Comparison of ENCODE assay signal across 1 cellular context in genomic region chr16:66899945-66900688, GRCh38.
TF ChIP-seq lines count a peak whose summit lies in the region.

No MANE protein-coding gene starts in this region.

TF ChIP-seq in K562, 482 proteins besides CTCF, POLR2A, EP300 and RAD21 (continued from another document and continues in another):
- no peak for TF ChIP-seq ZNF518B (CRISPR knock-in tag; IDR thresholded peaks at IDR 0.05)
- peak; percentile 61 for TF ChIP-seq NCOA1 (IDR thresholded peaks at IDR 0.05; ENCODE audit: low read depth)
- TF ChIP-seq ZKSCAN8 (CRISPR knock-in tag; IDR thresholded peaks at IDR 0.05), result peak; percentile 26; the same call in 1 of the 2 replicates
- TF ChIP-seq VEZF1 (CRISPR knock-in tag; IDR thresholded peaks at IDR 0.05), result peak; percentile 78
- TF ChIP-seq ZNF143 (CRISPR knock-in tag; IDR thresholded peaks at IDR 0.05), result no peak
- TF ChIP-seq ZNF609 (CRISPR knock-in tag; IDR thresholded peaks at IDR 0.05; ENCODE audit: borderline replicate concordance), result no peak
- TF ChIP-seq FOXJ2 (tag; IDR thresholded peaks at IDR 0.05), result peak; percentile 81
- TF ChIP-seq ZNF431 (CRISPR knock-in tag; IDR thresholded peaks at IDR 0.05), result 0 out of 2 replicates have a peak, but pooled peaks have one; percentile 55
- 0 out of 4 replicates have a peak, but pooled peaks of 1 of the 2 experiments have one; percentile 1 for TF ChIP-seq ZNF639 (CRISPR knock-in tag; conservative IDR thresholded peaks at IDR 0.05 in 1 of 2, IDR thresholded peaks at IDR 0.05 in 1 of 2)
- TF ChIP-seq E2F3 (CRISPR knock-in tag; IDR thresholded peaks at IDR 0.05), result no peak
- peak; percentile 86 for TF ChIP-seq ZNF175 (CRISPR knock-in tag; IDR thresholded peaks at IDR 0.05; ENCODE audit: low read depth)
- 0 out of 2 replicates have a peak, but pooled peaks have one; percentile 2 for TF ChIP-seq ATF4 (CRISPR knock-in tag; IDR thresholded peaks at IDR 0.05)
- peak; percentile 88 for TF ChIP-seq TFE3 (CRISPR knock-in tag; IDR thresholded peaks at IDR 0.05)
- no peak for TF ChIP-seq PTBP1 (IDR thresholded peaks at IDR 0.05; ENCODE audit: low read depth, low read length)
- TF ChIP-seq NONO (IDR thresholded peaks at IDR 0.05; ENCODE audit: low read depth in 2 of 2, low read length in 1 of 2), result 0 out of 4 replicates have a peak, but pooled peaks of 1 of the 2 experiments have one; percentile 55
- TF ChIP-seq TBL1XR1 (IDR thresholded peaks at IDR 0.05; ENCODE audit: low read length in 2 of 2), result peak in 1 of 2 experiments; percentile 80; a peak in 2 of 4 replicates
- TF ChIP-seq MGA (IDR thresholded peaks at IDR 0.05), result peak; percentile 67; the same call in 1 of the 2 replicates
- TF ChIP-seq GATAD2B (IDR thresholded peaks at IDR 0.05; ENCODE audit: borderline replicate concordance), result peak; percentile 86; the same call in 1 of the 2 replicates
- no peak for TF ChIP-seq SNRNP70 (optimal IDR thresholded peaks at IDR 0.05; ENCODE audit: low read depth, low read length)
- TF ChIP-seq GTF2E2 (tag; IDR thresholded peaks at IDR 0.05), result peak; percentile 91
- TF ChIP-seq CHCHD3 (CRISPR knock-in tag; IDR thresholded peaks at IDR 0.05), result no peak
- no peak for TF ChIP-seq RBM34 (IDR thresholded peaks at IDR 0.05; ENCODE audit: borderline replicate concordance, insufficient read depth, low read length)
- no peak for TF ChIP-seq SMC3 (conservative IDR thresholded peaks at IDR 0.05; ENCODE audit: insufficient read depth, low read depth, low read length)
- no peak for TF ChIP-seq MED1 (CRISPR knock-in tag; IDR thresholded peaks at IDR 0.05; ENCODE audit: borderline replicate concordance)
- TF ChIP-seq TRIM24 (IDR thresholded peaks at IDR 0.05), result peak; percentile 65 to 86
